ENCODE assay signal across 1 cellular context in genomic region chr17:77461277-77462057, GRCh38.
A peak's percentile ranks its signal among the peaks of the same experiment; 100 is the strongest.
TF ChIP-seq lines count a peak whose summit lies in the region.

No MANE protein-coding gene starts in this region.

TF ChIP-seq in HepG2, 621 proteins besides CTCF, POLR2A, EP300 and RAD21 (continued from another document):
- TF ChIP-seq SRSF9 (IDR thresholded peaks at IDR 0.05; ENCODE audit: borderline replicate concordance, insufficient read depth, low read depth, low read length, poor library complexity, severe bottlenecking) (no peak), ZNF180 (CRISPR knock-in tag; IDR thresholded peaks at IDR 0.05; ENCODE audit: borderline replicate concordance, low read depth) (no peak), ZNF839 (CRISPR knock-in tag; IDR thresholded peaks at IDR 0.05; ENCODE audit: borderline replicate concordance) (no peak), ZNF503 (CRISPR knock-in tag; IDR thresholded peaks at IDR 0.05) (no peak), AGO2 (optimal IDR thresholded peaks at IDR 0.05; ENCODE audit: low read depth, low read length) (peak; percentile 5), ZNF629 (CRISPR knock-in tag; conservative IDR thresholded peaks at IDR 0.05) (no peak), ARID2 (CRISPR knock-in tag; IDR thresholded peaks at IDR 0.05; ENCODE audit: borderline replicate concordance) (no peak)
- TF ChIP-seq, protein P1, sequence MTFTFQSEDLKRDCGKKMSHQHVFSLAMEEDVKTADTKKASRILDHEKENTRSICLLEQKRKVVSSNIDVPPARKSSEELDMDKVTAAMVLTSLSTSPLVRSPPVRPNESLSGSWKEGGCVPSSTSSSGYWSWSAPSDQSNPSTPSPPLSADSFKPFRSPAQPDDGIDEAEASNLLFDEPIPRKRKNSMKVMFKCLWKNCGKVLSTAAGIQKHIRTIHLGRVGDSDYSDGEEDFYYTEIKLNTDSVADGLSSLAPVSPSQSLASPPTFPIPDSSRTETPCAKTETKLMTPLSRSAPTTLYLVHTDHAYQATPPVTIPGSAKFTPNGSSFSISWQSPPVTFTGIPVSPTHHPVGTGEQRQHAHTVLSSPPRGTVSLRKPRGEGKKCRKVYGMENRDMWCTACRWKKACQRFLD (CRISPR knock-in tag; IDR thresholded peaks at IDR 0.05; ENCODE audit: borderline replicate concordance) = no peak
- TF ChIP-seq, protein P2, sequence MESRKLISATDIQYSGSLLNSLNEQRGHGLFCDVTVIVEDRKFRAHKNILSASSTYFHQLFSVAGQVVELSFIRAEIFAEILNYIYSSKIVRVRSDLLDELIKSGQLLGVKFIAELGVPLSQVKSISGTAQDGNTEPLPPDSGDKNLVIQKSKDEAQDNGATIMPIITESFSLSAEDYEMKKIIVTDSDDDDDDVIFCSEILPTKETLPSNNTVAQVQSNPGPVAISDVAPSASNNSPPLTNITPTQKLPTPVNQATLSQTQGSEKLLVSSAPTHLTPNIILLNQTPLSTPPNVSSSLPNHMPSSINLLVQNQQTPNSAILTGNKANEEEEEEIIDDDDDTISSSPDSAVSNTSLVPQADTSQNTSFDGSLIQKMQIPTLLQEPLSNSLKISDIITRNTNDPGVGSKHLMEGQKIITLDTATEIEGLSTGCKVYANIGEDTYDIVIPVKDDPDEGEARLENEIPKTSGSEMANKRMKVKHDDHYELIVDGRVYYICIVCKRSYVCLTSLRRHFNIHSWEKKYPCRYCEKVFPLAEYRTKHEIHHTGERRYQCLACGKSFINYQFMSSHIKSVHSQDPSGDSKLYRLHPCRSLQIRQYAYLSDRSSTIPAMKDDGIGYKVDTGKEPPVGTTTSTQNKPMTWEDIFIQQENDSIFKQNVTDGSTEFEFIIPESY (CRISPR knock-in tag; IDR thresholded peaks at IDR 0.05) = 0 out of 2 replicates have a peak, but pooled peaks have one; percentile 29
